ENCODE assay signal across 12 cellular contexts in genomic region chr3:13133471-13133981, GRCh38.
"Had no signal": no experiment of that assay in that cellular context is flagged by ENCODE, and none has a peak within 500 bp of the region (broad histone marks: within the 10 kb centered on the region; RNA-seq: fewer than 3 reads in every experiment).

No MANE protein-coding gene starts in this region.

- H3K27me3 ChIP-seq: heart left ventricle had no signal

- H3K36me3 Mint-ChIP-seq: activated naive CD8-positive, alpha-beta T cell had no signal

- H3K4me3 Mint-ChIP-seq: activated CD4-positive, alpha-beta T cell treated with anti-CD3 and anti-CD28 coated beads, Interleukin-2, amount 10 ng/mL, durations not matched to agents 7 days and 5 days; activated naive CD8-positive, alpha-beta T cell; activated T-cell treated with anti-CD3 and anti-CD28 coated beads, Interleukin-2, amount 50 U/mL, for 24 hours; T-helper 1 cell treated with Interleukin-12 subunit alpha and Interleukin-12 subunit beta and Interleukin-4 antibody, amounts not matched to agents 30 μg/mL and 1 μg/mL, for 36 hours had no signal

- ATAC-seq: heart left ventricle, right cardiac atrium had no signal

- H3K4me1 Mint-ChIP-seq: activated CD4-positive, alpha-beta T cell treated with anti-CD3 and anti-CD28 coated beads, Interleukin-2, amount 10 ng/mL, durations not matched to agents 7 days and 5 days had no signal

- H3K27ac Mint-ChIP-seq: activated CD4-positive, alpha-beta T cell treated with anti-CD3 and anti-CD28 coated beads, Interleukin-2, amount 10 ng/mL, durations not matched to agents 7 days and 5 days; activated naive CD8-positive, alpha-beta T cell; activated T-cell treated with anti-CD3 and anti-CD28 coated beads, Interleukin-2, amount 50 U/mL, for 24 hours; T-helper 1 cell treated with Interleukin-12 subunit alpha and Interleukin-12 subunit beta and Interleukin-4 antibody, amounts not matched to agents 30 μg/mL and 1 μg/mL, for 36 hours had no signal

- H3K27me3 Mint-ChIP-seq: activated T-cell treated with anti-CD3 and anti-CD28 coated beads, Interleukin-2, amount 50 U/mL, for 24 hours had no signal

- H3K27ac ChIP-seq: heart left ventricle had no signal

- H3K4me3 ChIP-seq: heart left ventricle had no signal

- H3K4me1 ChIP-seq: heart left ventricle had no signal

- H3K9me3 ChIP-seq: heart left ventricle, SK-N-SH had no signal

- H3K36me3 ChIP-seq: heart left ventricle had no signal

- DNase-seq: activated CD4-positive, alpha-beta T cell treated with anti-CD3 and anti-CD28 coated beads, Interleukin-2, amount 10 ng/mL, durations not matched to agents 7 days and 5 days; activated CD4-positive, CD25-positive, alpha-beta regulatory T cell; activated effector memory CD4-positive, alpha-beta T cell treated with anti-CD3 and anti-CD28 coated beads, Interleukin-2, amount 50 U/mL, for 16 hours; activated T-cell treated with anti-CD3 and anti-CD28 coated beads, Interleukin-2, amount 50 U/mL, for 24 hours; midbrain; right cardiac atrium; SK-N-SH; stimulated activated CD4-positive, alpha-beta T cell treated with anti-CD3 and anti-CD28 coated beads, Interleukin-12 subunit alpha, Interleukin-12 subunit beta, amount 100 ng/mL, for 4 hours; stimulated activated naive CD4-positive, alpha-beta T cell had no signal

- H3K9me3 Mint-ChIP-seq: activated CD4-positive, alpha-beta T cell treated with anti-CD3 and anti-CD28 coated beads, Interleukin-2, amount 10 ng/mL, durations not matched to agents 7 days and 5 days; activated T-cell treated with anti-CD3 and anti-CD28 coated beads, Interleukin-2, amount 50 U/mL, for 24 hours; T-helper 1 cell treated with Interleukin-12 subunit alpha and Interleukin-12 subunit beta and Interleukin-4 antibody, amounts not matched to agents 30 μg/mL and 1 μg/mL, for 36 hours had no signal
